7 cellular contexts compared by ENCODE assay signal in the genomic region with DNA sequence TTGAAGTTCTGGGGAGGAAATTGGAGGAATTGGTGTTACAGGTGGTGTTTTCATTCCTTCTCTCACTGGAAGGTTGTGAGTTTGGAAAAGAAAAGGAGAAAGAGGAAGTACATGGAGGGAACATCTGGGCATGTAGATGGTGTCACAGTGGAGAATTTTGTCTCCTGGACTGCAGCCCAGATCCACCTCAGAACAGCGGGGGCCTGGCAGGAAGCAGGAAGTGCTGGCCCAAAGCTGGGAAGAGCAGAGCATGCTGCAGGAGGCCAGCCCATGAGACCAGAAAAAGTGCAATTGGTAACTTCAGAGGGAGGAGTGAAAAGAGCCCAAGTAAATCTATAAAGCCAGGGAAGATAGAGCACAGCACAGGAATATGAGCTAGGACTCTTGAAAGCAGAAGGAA.
DNase-seq lines count a peak whose midpoint lies in the region; ATAC-seq, FAIRE-seq and TF ChIP-seq lines count a peak whose summit lies in the region.
"Not testable (repeated sequence)": the region's sequence is repeated elsewhere in the genome, so short reads cannot be mapped to it uniquely, and the experiment has no call there.

No MANE protein-coding gene starts in this region.

- not testable (repeated sequence) for H3K4me2 ChIP-seq in IMR-90 (ENCODE audit: low read depth, low read length); endothelial cell of umbilical vein (ENCODE audit: insufficient read depth, low read length); HepG2 (ENCODE audit: low read depth, low read length)

- H3K56ac ChIP-seq in IMR-90 (ENCODE audit: extremely low read depth, insufficient read depth, low read length): not testable (repeated sequence)

- H4K91ac ChIP-seq in IMR-90 (ENCODE audit: insufficient read depth, low read depth, low read length): not testable (repeated sequence)

- not testable (repeated sequence) for H4K20me1 ChIP-seq in IMR-90 (ENCODE audit: insufficient read depth, low read length); endothelial cell of umbilical vein (replicated peaks; ENCODE audit: control insufficient read depth, extremely low read depth, insufficient read depth, low read length); HepG2 (ENCODE audit: insufficient read depth, low read length)

- not testable (repeated sequence) for H3K9ac ChIP-seq in IMR-90 (ENCODE audit: low read depth, low read length); endothelial cell of umbilical vein (replicated peaks; ENCODE audit: extremely low read depth, insufficient read depth, low read length); HepG2 (ENCODE audit: insufficient read depth, low read depth, low read length)

- not testable (repeated sequence) for H2BK20ac ChIP-seq in IMR-90 (ENCODE audit: low read depth, low read length)

- not testable (repeated sequence) for H4K8ac ChIP-seq in IMR-90 (ENCODE audit: low read depth in 2 of 2, low read length in 2 of 2)

- peak overlapping the region; percentile 84 for H3K27ac Mint-ChIP-seq in osteocyte (ENCODE audit: unreplicated experiment)

- POLR2A ChIA-PET in IMR-90 (lab: Charles Lee; ENCODE audit: unreplicated experiment); endothelial cell of umbilical vein (lab: Charles Lee); HepG2 (lab: Yijun Ruan, JAX): not testable (repeated sequence)

- not testable (repeated sequence) for TF ChIP-seq POLR2A in IMR-90 (IDR thresholded peaks at IDR 0.05; ENCODE audit: low read depth, low read length); endothelial cell of umbilical vein (IDR thresholded peaks at IDR 0.05; ENCODE audit: low read depth, low read length); heart left ventricle (IDR thresholded peaks at IDR 0.05); HepG2 (IDR thresholded peaks at IDR 0.05; ENCODE audit: insufficient read depth in 1 of 2, low read depth in 2 of 2, low read length in 2 of 2)

- H3K4me3 ChIP-seq in IMR-90 (ENCODE audit: insufficient read depth, low read depth, low read length); RWPE2 (ENCODE audit: severe bottlenecking); endothelial cell of umbilical vein (replicated peaks in 1 of 3; ENCODE audit: insufficient read depth in 1 of 3, low read depth in 1 of 3, low read length in 3 of 3); heart left ventricle; right cardiac atrium (ENCODE audit: low read length); HepG2 (replicated peaks in 1 of 3; ENCODE audit: insufficient read depth in 1 of 3, low read depth in 2 of 3, low read length in 3 of 3): not testable (repeated sequence)

- not testable (repeated sequence) for H2AK9ac ChIP-seq in IMR-90 (replicated peaks; ENCODE audit: low read depth, low read length, poor library complexity)

- not testable (repeated sequence) for H3K36me3 ChIP-seq in IMR-90 (ENCODE audit: control insufficient read depth, insufficient read depth, low read length); RWPE2 (ENCODE audit: low read depth); endothelial cell of umbilical vein (ENCODE audit: control insufficient read depth in 2 of 2, extremely low read depth in 1 of 2, insufficient read depth in 2 of 2, low read length in 2 of 2); heart left ventricle; HepG2 (replicated peaks in 1 of 2; ENCODE audit: control insufficient read depth in 1 of 2, insufficient read depth in 2 of 2, low read length in 2 of 2)

- not testable (repeated sequence) for H2AFZ ChIP-seq in IMR-90 (replicated peaks; ENCODE audit: low read length, poor library complexity); endothelial cell of umbilical vein (ENCODE audit: low read depth, low read length); HepG2 (ENCODE audit: low read length)

- H3K9me1 ChIP-seq in IMR-90 (ENCODE audit: insufficient read depth, low read length); endothelial cell of umbilical vein (replicated peaks; ENCODE audit: control insufficient read depth, extremely low read depth, insufficient read depth, low read length): not testable (repeated sequence)

- H3K4me1 ChIP-seq in IMR-90 (ENCODE audit: control insufficient read depth, insufficient read depth, low read length); RWPE2 (ENCODE audit: insufficient read depth, poor library complexity, severe bottlenecking); endothelial cell of umbilical vein (ENCODE audit: control insufficient read depth, extremely low read depth, insufficient read depth, low read length); heart left ventricle; right cardiac atrium (ENCODE audit: control insufficient read depth, insufficient read depth, low read length); HepG2 (ENCODE audit: insufficient read depth, low read length): not testable (repeated sequence)

- not testable (repeated sequence) for H3K27me3 ChIP-seq in IMR-90 (ENCODE audit: control insufficient read depth, insufficient read depth, low read length); RWPE2 (ENCODE audit: insufficient read depth, poor library complexity, severe bottlenecking); endothelial cell of umbilical vein (ENCODE audit: control insufficient read depth in 2 of 2, insufficient read depth in 2 of 2, low read length in 2 of 2); heart left ventricle; right cardiac atrium (ENCODE audit: control insufficient read depth, insufficient read depth); HepG2 (ENCODE audit: control insufficient read depth in 1 of 2, insufficient read depth in 2 of 2, low read length in 2 of 2)

- ATAC-seq in IMR-90 (ENCODE audit: low read depth) (peak; percentile 39), RWPE2 (ENCODE audit: low read depth) (peak; percentile 58), heart left ventricle (peak; percentile 33 to 58 (median 50)), right cardiac atrium (peak; percentile 14 to 60), HepG2 (peak; percentile 27)

- H3K14ac ChIP-seq in IMR-90 (replicated peaks; ENCODE audit: low read depth, low read length): not testable (repeated sequence)

- not testable (repeated sequence) for H3K18ac ChIP-seq in IMR-90 (ENCODE audit: low read depth, low read length)

- H3K79me2 ChIP-seq in endothelial cell of umbilical vein (ENCODE audit: control insufficient read depth, insufficient read depth, low read length); HepG2 (ENCODE audit: insufficient read depth, low read length): not testable (repeated sequence)

- not testable (repeated sequence) for H2AK5ac ChIP-seq in IMR-90 (ENCODE audit: low read depth, low read length)

- H4K5ac ChIP-seq in IMR-90 (ENCODE audit: low read depth, low read length): not testable (repeated sequence)

- no CpG with 5 or more reads among the region's 1 CpG for WGBS in IMR-90 (ENCODE audit: extremely low coverage in 2 of 2, insufficient read length in 1 of 2), 2 experiments
- no CpG with 5 or more reads among the region's 1 CpG for WGBS in heart left ventricle, 4 donors
- no CpG with 5 or more reads among the region's 1 CpG for WGBS in right cardiac atrium
- WGBS in HepG2 (ENCODE audit: low lambda C conversion rate): no CpG with 5 or more reads among the region's 1 CpG

- H3K79me1 ChIP-seq in IMR-90 (ENCODE audit: low read depth in 1 of 2, low read length in 2 of 2): not testable (repeated sequence)

- not testable (repeated sequence) for TF ChIP-seq RAD21 in IMR-90 (IDR thresholded peaks at IDR 0.05; ENCODE audit: low read length); HepG2 (CRISPR knock-in tag; IDR thresholded peaks at IDR 0.05)

- not testable (repeated sequence) for H2BK5ac ChIP-seq in IMR-90 (ENCODE audit: low read depth, low read length, poor library complexity, severe bottlenecking)

- not testable (repeated sequence) for H3K9me3 Mint-ChIP-seq in osteocyte (ENCODE audit: unreplicated experiment)

- not testable (repeated sequence) for H2BK120ac ChIP-seq in IMR-90 (ENCODE audit: low read depth, low read length)

- TF ChIP-seq CTCF in IMR-90 (conservative IDR thresholded peaks at IDR 0.05; ENCODE audit: low read depth, low read length); RWPE2 (IDR thresholded peaks at IDR 0.05; ENCODE audit: poor library complexity, severe bottlenecking); endothelial cell of umbilical vein (IDR thresholded peaks at IDR 0.05; ENCODE audit: extremely low read depth in 1 of 2, insufficient read depth in 1 of 2, low read depth in 1 of 2, low read length in 2 of 2); heart left ventricle (IDR thresholded peaks at IDR 0.05); HepG2 (CRISPR knock-in tag; IDR thresholded peaks at IDR 0.05); osteocyte (IDR thresholded peaks at IDR 0.05): not testable (repeated sequence)

- not testable (repeated sequence) for H3K9me3 ChIP-seq in IMR-90 (ENCODE audit: control insufficient read depth, insufficient read depth, low read length); RWPE2 (ENCODE audit: severe bottlenecking); endothelial cell of umbilical vein (replicated peaks; ENCODE audit: control insufficient read depth, insufficient read depth, low read length); heart left ventricle; right cardiac atrium (ENCODE audit: control insufficient read depth, low read length); HepG2 (ENCODE audit: low read length)

- H3K4me3 Mint-ChIP-seq in osteocyte (ENCODE audit: unreplicated experiment): not testable (repeated sequence)

- not testable (repeated sequence) for H3K36me3 Mint-ChIP-seq in osteocyte (ENCODE audit: unreplicated experiment)

- BruUV-seq in IMR-90 (replicated peaks; lab: Mats Ljungman, UMichigan); endothelial cell of umbilical vein (replicated peaks; lab: Mats Ljungman, UMichigan); HepG2 (replicated peaks; lab: Mats Ljungman, UMichigan): not testable (repeated sequence)

- peak; percentile 91 for FAIRE-seq in endothelial cell of umbilical vein (lab: Jason Lieb, UNC)
- not testable (repeated sequence) for FAIRE-seq in HepG2 (lab: Jason Lieb, UNC)

- H3K27me3 Mint-ChIP-seq in osteocyte (ENCODE audit: unreplicated experiment): not testable (repeated sequence)

- dilution Hi-C loops in IMR-90 (cut with HindIII; ENCODE audit: low sequenced_read_pairs, unreplicated experiment); endothelial cell of umbilical vein (cut with MboI; ENCODE audit: extremely low pct_ligation_motif_present, low sequenced_read_pairs): not testable (repeated sequence)

- H3K4ac ChIP-seq in IMR-90 (ENCODE audit: low read depth, low read length): not testable (repeated sequence)

- CTCF ChIA-PET in IMR-90 (lab: Yijun Ruan, JAX); endothelial cell of umbilical vein (lab: Charles Lee); HepG2 (lab: Yijun Ruan, JAX; ENCODE audit: low intra/inter-chr PET ratio, low total read pairs): not testable (repeated sequence)

- not testable (repeated sequence) for H2BK15ac ChIP-seq in IMR-90 (ENCODE audit: low read depth, low read length)

- not testable (repeated sequence) for DNase-seq in IMR-90; RWPE2 (ENCODE audit: low spot score); endothelial cell of umbilical vein (ENCODE audit: low read depth, low spot score); heart left ventricle; right cardiac atrium; HepG2 (ENCODE audit: low spot score); osteocyte (ENCODE audit: extremely low spot score, unreplicated experiment)

- in situ Hi-C loops in IMR-90 (cut with MboI; ENCODE audit: low sequenced_read_pairs); HepG2 (cut with HindIII; ENCODE audit: extremely low pct_ligation_motif_present, low pct_unique_long_range_greater_than_20kb): not testable (repeated sequence)

- TF ChIP-seq EP300 in HepG2 (IDR thresholded peaks at IDR 0.05; ENCODE audit: low read depth in 2 of 2, low read length in 2 of 2); HepG2 (CRISPR knock-in tag; IDR thresholded peaks at IDR 0.05; ENCODE audit: borderline replicate concordance): not testable (repeated sequence)

- intact Hi-C loops in IMR-90 (cut with micrococcal nuclease); endothelial cell of umbilical vein (cut with micrococcal nuclease); heart left ventricle (cut with DNase I); right cardiac atrium (cut with DNase I); HepG2 (cut with micrococcal nuclease; ENCODE audit: unreplicated experiment): not testable (repeated sequence)

- not testable (repeated sequence) for H3K23ac ChIP-seq in IMR-90 (ENCODE audit: low read depth, low read length)

- not testable (repeated sequence) for H3K27ac ChIP-seq in IMR-90 (ENCODE audit: insufficient read depth, low read length); RWPE2 (ENCODE audit: poor library complexity, severe bottlenecking); endothelial cell of umbilical vein (ENCODE audit: insufficient read depth, low read depth, low read length); heart left ventricle; right cardiac atrium (ENCODE audit: low read length); HepG2 (ENCODE audit: extremely low read length, insufficient read depth, low read length)

- peaks cover 11% of the 10 kb centered on the region for H3K4me1 Mint-ChIP-seq in osteocyte (ENCODE audit: unreplicated experiment)
